In the genomic region with DNA sequence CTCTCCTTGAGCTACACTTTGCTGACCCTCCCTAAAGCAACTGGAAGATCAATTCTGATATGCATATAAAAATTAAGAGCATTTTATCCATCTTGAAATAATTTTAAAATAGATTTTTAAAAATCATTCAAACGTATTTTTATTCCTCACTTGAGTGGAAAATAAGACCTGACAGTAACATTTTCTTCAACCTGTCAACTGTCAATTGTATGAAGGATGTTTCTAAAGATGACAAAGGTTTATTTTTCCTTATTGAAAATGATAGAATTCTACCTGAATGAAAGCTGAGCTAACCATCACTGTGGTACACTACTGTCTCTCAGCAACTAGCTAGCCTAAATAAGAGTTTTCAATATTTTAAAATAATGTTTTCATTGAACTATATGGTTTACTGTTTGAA, we compare ENCODE assay signal across 20 cellular contexts. TPM values are rescaled to one million over a fixed set of nuclear protein-coding genes. Genes with fewer than 3 reads are reported as not detected.
DNase-seq lines count a peak whose midpoint lies in the region; TF ChIP-seq lines count a peak whose summit lies in the region.
"Had no signal": no experiment of that assay in that cellular context is flagged by ENCODE, and none has a peak within 500 bp of the region (broad histone marks: within the 10 kb centered on the region; RNA-seq: fewer than 3 reads in every experiment).

No MANE protein-coding gene starts in this region.

- peaks cover 0 to 4% (median 0%) of the 10 kb centered on the region in 5 donors for H3K27me3 ChIP-seq in subcutaneous abdominal adipose tissue (ENCODE audit: control insufficient read depth in 5 of 5, insufficient read depth in 4 of 5, low read length in 5 of 5)
- H3K27me3 ChIP-seq: BE2C had no signal

- H3K9me3 Mint-ChIP-seq in Calu3 (ENCODE audit: low read depth, unreplicated experiment): no peaks in the 10 kb centered on the region
- peaks cover 9% of the 10 kb centered on the region for H3K9me3 Mint-ChIP-seq in glutamatergic neuron (ENCODE audit: unreplicated experiment)
- H3K9me3 Mint-ChIP-seq: IgD-negative memory B cell had no signal

- no peak overlapping the region for H3K4me3 ChIP-seq in OCI-LY7 (ENCODE audit: low read depth, low read length, poor library complexity, severe bottlenecking)
- H3K4me3 ChIP-seq in subcutaneous abdominal adipose tissue (ENCODE audit: low read depth in 1 of 5, low read length in 5 of 5): no peak overlapping the region

- POLR2A ChIA-PET in OCI-LY7 (lab: Charles Lee): interaction anchor here (0.5 to 1.6 kb wide), 9 partner anchors 8 to 926 kb away, joined by 3 to 5 read pairs (median 3); no protein-coding TSS in a partner anchor

- H4K20me1 ChIP-seq in OCI-LY7 (ENCODE audit: insufficient read depth, low read length): no peaks in the 10 kb centered on the region

- H3K27me3 Mint-ChIP-seq in Calu3 (ENCODE audit: unreplicated experiment) (no peaks in the 10 kb centered on the region), glutamatergic neuron (ENCODE audit: unreplicated experiment) (peaks cover 8% of the 10 kb centered on the region)

- H3K4me3 Mint-ChIP-seq in Calu3 (ENCODE audit: low read depth, unreplicated experiment) (peak overlapping the region; percentile 66), glutamatergic neuron (ENCODE audit: unreplicated experiment) (peak overlapping the region; percentile 22)
- H3K4me3 Mint-ChIP-seq: CD4-positive, CD25-positive, alpha-beta regulatory T cell; IgD-negative memory B cell had no signal

- H3K27ac Mint-ChIP-seq in Calu3 (ENCODE audit: unreplicated experiment) (peak overlapping the region; percentile 74), glutamatergic neuron (ENCODE audit: unreplicated experiment) (no peak overlapping the region)
- H3K27ac Mint-ChIP-seq: CD4-positive, CD25-positive, alpha-beta regulatory T cell; IgD-negative memory B cell had no signal

- no peaks in the 10 kb centered on the region for H3K9me2 ChIP-seq in OCI-LY7 (ENCODE audit: insufficient read depth, low read length)

- CTCF ChIA-PET in Calu3 (lab: Charles Lee) (interaction anchor here (1.0 to 1.4 kb wide), 4 partner anchors 8 to 446 kb away, joined by 3 to 7 read pairs (median 4); no protein-coding TSS in a partner anchor), OCI-LY7 (lab: Charles Lee; ENCODE audit: unreplicated experiment) (no interaction called here)

- intact Hi-C loops in Calu3 (cut with micrococcal nuclease; ENCODE audit: unreplicated experiment) (loop anchor here (2.0 kb wide), 2 partner anchors 91 to 207 kb away; no protein-coding TSS in a partner anchor), OCI-LY7 (cut with micrococcal nuclease; ENCODE audit: unreplicated experiment) (no loop called here)

- no peaks in the 10 kb centered on the region for H3K9me3 ChIP-seq in OCI-LY7 (ENCODE audit: low read length)
- H3K9me3 ChIP-seq in subcutaneous abdominal adipose tissue (ENCODE audit: control insufficient read depth in 5 of 5, low read length in 5 of 5): no peaks in the 10 kb centered on the region
- H3K9me3 ChIP-seq: BE2C, Caco-2 had no signal

- TF ChIP-seq CTCF in Calu3 (IDR thresholded peaks at IDR 0.05; ENCODE audit: unreplicated experiment): no peak
- TF ChIP-seq CTCF in OCI-LY7 (conservative IDR thresholded peaks at IDR 0.05; ENCODE audit: low read length): no peak
- no peak for TF ChIP-seq CTCF in glutamatergic neuron (IDR thresholded peaks at IDR 0.05; ENCODE audit: partially characterized antibody, unreplicated experiment)

- H3K4me1 ChIP-seq in OCI-LY7 (ENCODE audit: insufficient read depth, low read length, poor library complexity, severe bottlenecking) (no peaks in the 10 kb centered on the region), subcutaneous abdominal adipose tissue (ENCODE audit: control insufficient read depth in 5 of 5, insufficient read depth in 5 of 5, low read length in 5 of 5) (peaks cover 0 to 17% (median 12%) of the 10 kb centered on the region in 5 donors)

- no peak overlapping the region for H3K9ac ChIP-seq in subcutaneous abdominal adipose tissue (ENCODE audit: low read length in 5 of 5)

- H3K36me3 Mint-ChIP-seq in Calu3 (ENCODE audit: insufficient read depth, unreplicated experiment) (peaks cover 76% of the 10 kb centered on the region), glutamatergic neuron (ENCODE audit: unreplicated experiment) (no peaks in the 10 kb centered on the region)
- H3K36me3 Mint-ChIP-seq: CD4-positive, CD25-positive, alpha-beta regulatory T cell; IgD-negative memory B cell had no signal

- no peak overlapping the region for H3K4me2 ChIP-seq in OCI-LY7 (ENCODE audit: low read length)

- H3K27ac ChIP-seq in OCI-LY7 (ENCODE audit: low read depth, low read length, poor library complexity, severe bottlenecking): no peak overlapping the region
- H3K27ac ChIP-seq in subcutaneous abdominal adipose tissue (ENCODE audit: low read depth, low read length): peak overlapping the region; percentile 39

- H2AFZ ChIP-seq in OCI-LY7 (ENCODE audit: low read length): peak overlapping the region; percentile 61

- DNase-seq in Calu3 (no peak), OCI-LY7 (ENCODE audit: low spot score) (no peak), glutamatergic neuron (no peak), NCI-H82 treated with DMSO at 0.1 percent for 48 hours (lab: John Stamatoyannopoulos, UW; ENCODE audit: unreplicated experiment) (no peak), DMS153 (lab: John Stamatoyannopoulos, UW) (no peak)
- DNase-seq in activated CD8-positive, alpha-beta memory T cell treated with anti-CD3 and anti-CD28 coated beads, Interleukin-2, amount 50 U/mL, for 48 hours: no peak
- DNase-seq: ACHN; BE2C; C1 segment of cervical spinal cord; Caco-2; CD4-positive, CD25-positive, alpha-beta regulatory T cell; DMS53; DND-41; EL; GOT3; H7; KBM-7 had no signal

- H3K4me1 Mint-ChIP-seq in Calu3 (ENCODE audit: low read depth, unreplicated experiment): peaks cover 52% of the 10 kb centered on the region
- H3K4me1 Mint-ChIP-seq in glutamatergic neuron (ENCODE audit: low read depth, unreplicated experiment): peaks cover 43% of the 10 kb centered on the region
- H3K4me1 Mint-ChIP-seq: IgD-negative memory B cell had no signal

- H3K36me3 ChIP-seq in OCI-LY7 (ENCODE audit: insufficient read depth, low read length) (no peaks in the 10 kb centered on the region), subcutaneous abdominal adipose tissue (ENCODE audit: control insufficient read depth in 5 of 5, insufficient read depth in 5 of 5, low read length in 5 of 5) (no peaks in the 10 kb centered on the region)
- H3K36me3 ChIP-seq: BE2C had no signal

- no TSS peak for BruUV-seq in Calu3 (replicated peaks; lab: Mats Ljungman, UMichigan)
- BruUV-seq in OCI-LY7 (replicated peaks; lab: Mats Ljungman, UMichigan): no TSS peak

- no peaks in the 10 kb centered on the region for H3K79me2 ChIP-seq in OCI-LY7 (ENCODE audit: insufficient read depth, low read depth, low read length)

RNA-seq across cellular contexts. Expression of a gene that starts 7.0 kb away (rescaled TPM):
- total RNA-seq in Calu3 (2022) (172 and 216 TPM in 2 replicates), OCI-LY7 (2022) (3.1 and 3.6 TPM in 2 replicates), glutamatergic neuron (ENCODE audit: unreplicated experiment) (158 TPM)
- total RNA-seq in OCI-LY7 (2014; rRNA removed; shearing (Covaris generic)): 1.1 and 2.1 TPM in 2 replicates
- total RNA-seq: CD4-positive, CD25-positive, alpha-beta regulatory T cell; HepG2 had no signal

Comparison
In these comparisons a context has a peak if more than half of its experiments do, and no peak if none do; other contexts are left out.
1. RNA of a gene that starts 7.0 kb away (total RNA-seq): 172 to 216 TPM in Calu3 and 158 TPM in glutamatergic neuron (single experiment); 1.1 to 3.6 TPM in OCI-LY7; every median in the first group is over 10 times any median in the second.